ENCODE assay signal across 16 cellular contexts in genomic region chr20:45289942-45290676, GRCh38. TPM values are rescaled to one million over a fixed set of nuclear protein-coding genes. Genes with fewer than 3 reads are reported as not detected.
"Had no signal": no experiment of that assay in that cellular context is flagged by ENCODE, and none has a peak within 500 bp of the region (broad histone marks: within the 10 kb centered on the region; RNA-seq: fewer than 3 reads in every experiment).

No MANE protein-coding gene starts in this region.

- H3K4me1 ChIP-seq: breast epithelium had no signal

- DNase-seq: cerebellar nuclear complex had no signal

- H3K36me3 ChIP-seq: breast epithelium, heart left ventricle, pancreas had no signal

- H3K27ac ChIP-seq: breast epithelium, heart left ventricle, pancreas had no signal

- H3K9me3 ChIP-seq: breast epithelium, heart left ventricle, pancreas had no signal

- FAIRE-seq: frontal cortex, pancreas had no signal

- H3K27me3 ChIP-seq: breast epithelium, pancreas had no signal

- H3K4me3 ChIP-seq: breast epithelium, heart left ventricle, lung, pancreas had no signal

RNA-seq across cellular contexts. Expression of gene RBPJL, which starts 16.5 kb away (rescaled TPM):
- total RNA-seq: activated naive CD4-positive, alpha-beta T cell treated with anti-CD3 and anti-CD28 coated beads for 36 hours; activated T-helper 2 cell treated with anti-CD3 and anti-CD28 coated beads, Interferon-gamma antibody, Interleukin-2, Interleukin-4, amounts not matched to agents 10 μg/mL and 5 μg/mL and 100 μg/mL, durations not matched to agents 14 hours and 24 hours and 36 hours; aorta; breast epithelium; epithelial cell of proximal tubule; frontal cortex; heart left ventricle; left colon; mesothelial cell of epicardium; myocyte; renal cortical epithelial cell; skeletal muscle tissue had no signal
- polyA plus RNA-seq: heart left ventricle, lung, neural cell had no signal

RNA-seq across cellular contexts. Expression of gene MATN4, which starts 18.0 kb away (rescaled TPM):
- total RNA-seq: epithelial cell of proximal tubule, heart left ventricle, left colon, mesothelial cell of epicardium, myocyte, renal cortical epithelial cell had no signal
- polyA plus RNA-seq: heart left ventricle, neural cell had no signal

RNA-seq across cellular contexts. Expression of gene SLPI, which starts 35.7 kb away (rescaled TPM):
- total RNA-seq: activated naive CD4-positive, alpha-beta T cell treated with anti-CD3 and anti-CD28 coated beads for 36 hours; activated T-helper 2 cell treated with anti-CD3 and anti-CD28 coated beads, Interferon-gamma antibody, Interleukin-2, Interleukin-4, amounts not matched to agents 10 μg/mL and 5 μg/mL and 100 μg/mL, durations not matched to agents 14 hours and 24 hours and 36 hours; mesothelial cell of epicardium; myocyte; skeletal muscle tissue had no signal
- polyA plus RNA-seq: neural cell had no signal

RNA-seq across cellular contexts. Expression of gene SDC4, which starts 58.1 kb away (rescaled TPM):
- polyA plus RNA-seq: neural cell had no signal
